In genomic region chr16:46555981-46556380, GRCh38 we compare ENCODE assay signal across 17 cellular contexts.
DNase-seq lines count a peak whose midpoint lies in the region; ATAC-seq and TF ChIP-seq lines count a peak whose summit lies in the region.
"Had no signal": no experiment of that assay in that cellular context is flagged by ENCODE, and none has a peak within 500 bp of the region (broad histone marks: within the 10 kb centered on the region; RNA-seq: fewer than 3 reads in every experiment).

No MANE protein-coding gene starts in this region.

- H2AFZ ChIP-seq in PC-3 (ENCODE audit: low read length): no peak overlapping the region

- H4K20me1 ChIP-seq in PC-3 (ENCODE audit: low read length): no peaks in the 10 kb centered on the region

- H3K27ac ChIP-seq in PC-3 (ENCODE audit: low read length) (no peak overlapping the region), mesendoderm (ENCODE audit: low read depth, low read length) (no peak overlapping the region)
- H3K27ac ChIP-seq: SJCRH30 had no signal

- CTCF ChIA-PET in PC-3 (lab: Charles Lee): no interaction called here

- H4K5ac ChIP-seq in mesendoderm (ENCODE audit: low read length): no peak overlapping the region

- H3K9me3 ChIP-seq in PC-3 (ENCODE audit: low read length): no peaks in the 10 kb centered on the region
- H3K9me3 ChIP-seq: SJCRH30 had no signal

- no peak overlapping the region for H3K18ac ChIP-seq in mesendoderm (ENCODE audit: low read length)

- no peak overlapping the region for H3K4ac ChIP-seq in mesendoderm (ENCODE audit: low read depth, low read length)

- POLR2A ChIA-PET in PC-3 (lab: Charles Lee; ENCODE audit: unreplicated experiment): no interaction called here

- H3K79me2 ChIP-seq in PC-3 (ENCODE audit: low read length): no peaks in the 10 kb centered on the region
- H3K79me2 ChIP-seq in mesendoderm (ENCODE audit: control insufficient read depth, insufficient read depth, low read length): no peaks in the 10 kb centered on the region

- no peak for TF ChIP-seq CTCF in PC-3 (conservative IDR thresholded peaks at IDR 0.05; ENCODE audit: low read depth, low read length)
- no peak for TF ChIP-seq CTCF in epithelial cell of esophagus (IDR thresholded peaks at IDR 0.05; ENCODE audit: insufficient read depth, low read depth, low read length, missing control alignments)

- no peak overlapping the region for H2BK5ac ChIP-seq in mesendoderm (ENCODE audit: low read length)

- H2BK15ac ChIP-seq in mesendoderm (replicated peaks; ENCODE audit: low read depth): no peak overlapping the region

- no peak overlapping the region for H3K4me2 ChIP-seq in PC-3 (ENCODE audit: low read length)
- H3K4me2 ChIP-seq in mesendoderm (ENCODE audit: low read length): no peak overlapping the region

- H4K8ac ChIP-seq in mesendoderm (ENCODE audit: low read depth, low read length): no peak overlapping the region

- no CpG with 5 or more reads among the region's 3 CpGs for WGBS in mesendoderm (ENCODE audit: extremely low coverage, insufficient coverage, low lambda C conversion rate)

- no peak overlapping the region for H2BK120ac ChIP-seq in mesendoderm (ENCODE audit: low read depth, low read length)

- H2AK5ac ChIP-seq in mesendoderm (ENCODE audit: low read length): no peak overlapping the region

- H3K4me1 ChIP-seq in PC-3 (ENCODE audit: insufficient read depth, low read length) (no peaks in the 10 kb centered on the region), mesendoderm (ENCODE audit: control insufficient read depth, low read depth, low read length) (no peaks in the 10 kb centered on the region)
- H3K4me1 ChIP-seq: SJCRH30 had no signal

- DNase-seq in A172 (ENCODE audit: low spot score) (peak; percentile 22), GM04504 (ENCODE audit: low read depth) (peak; percentile 4), PC-3 (peak; percentile 44), epithelial cell of esophagus (ENCODE audit: low read depth) (peak; percentile 8), mesendoderm (no peak), posterior cingulate gyrus (no peak), putamen (ENCODE audit: low spot score) (no peak)
- DNase-seq: 8988T; Calu3; CD4-positive, CD25-positive, alpha-beta regulatory T cell; NCI-H1417; NCI-H2029; NCI-H510A; RPMI8226; SJCRH30 had no signal

- H3K9me2 ChIP-seq in PC-3 (replicated peaks; ENCODE audit: low read length): no peaks in the 10 kb centered on the region

- no peak overlapping the region for H3K23ac ChIP-seq in mesendoderm (ENCODE audit: low read length)

- BruUV-seq in PC-3 (replicated peaks; lab: Mats Ljungman, UMichigan): no TSS peak

- no peak overlapping the region for H3K9ac ChIP-seq in PC-3 (ENCODE audit: low read length)
- no peak overlapping the region for H3K9ac ChIP-seq in mesendoderm (ENCODE audit: low read length)

- ATAC-seq in PC-3: peak; percentile 61
- ATAC-seq in GM19452 (IDR thresholded peaks at IDR 0.05; ENCODE audit: unreplicated experiment): no peak
- ATAC-seq: HCT116 had no signal

- no peak overlapping the region for H3K4me3 ChIP-seq in PC-3 (ENCODE audit: low read length)
- H3K4me3 ChIP-seq in epithelial cell of esophagus (ENCODE audit: low read length): no peak overlapping the region
- no peak overlapping the region for H3K4me3 ChIP-seq in mesendoderm (ENCODE audit: low read length)
- H3K4me3 ChIP-seq: SJCRH30 had no signal

- H3F3A ChIP-seq in PC-3 (ENCODE audit: low read length, unreplicated experiment): no peaks in the 10 kb centered on the region

- H3K36me3 ChIP-seq in PC-3 (ENCODE audit: low read depth, low read length): no peaks in the 10 kb centered on the region
- no peaks in the 10 kb centered on the region for H3K36me3 ChIP-seq in mesendoderm (ENCODE audit: control insufficient read depth, insufficient read depth, low read length)
- H3K36me3 ChIP-seq: SJCRH30 had no signal

- intact Hi-C loops in PC-3 (cut with micrococcal nuclease): no loop called here
- intact Hi-C loops in posterior cingulate gyrus (cut with DNase I): no loop called here

- H3K79me1 ChIP-seq in mesendoderm (ENCODE audit: low read length): no peaks in the 10 kb centered on the region

- no peak overlapping the region for H3K56ac ChIP-seq in mesendoderm (ENCODE audit: low read length)

- H3K27me3 ChIP-seq in PC-3 (ENCODE audit: low read length) (no peaks in the 10 kb centered on the region), mesendoderm (ENCODE audit: insufficient read depth, low read length, poor library complexity) (no peaks in the 10 kb centered on the region)
- H3K27me3 ChIP-seq: SJCRH30 had no signal

Comparison
In these comparisons a context has a peak if more than half of its experiments do, and no peak if none do; other contexts are left out.
1. DNase-seq: peak in A172 (single experiment), GM04504 (single experiment), PC-3 (single experiment) and epithelial cell of esophagus (single experiment); none in mesendoderm (single experiment), posterior cingulate gyrus (0 of 10) and putamen (single experiment).